In the genomic region with DNA sequence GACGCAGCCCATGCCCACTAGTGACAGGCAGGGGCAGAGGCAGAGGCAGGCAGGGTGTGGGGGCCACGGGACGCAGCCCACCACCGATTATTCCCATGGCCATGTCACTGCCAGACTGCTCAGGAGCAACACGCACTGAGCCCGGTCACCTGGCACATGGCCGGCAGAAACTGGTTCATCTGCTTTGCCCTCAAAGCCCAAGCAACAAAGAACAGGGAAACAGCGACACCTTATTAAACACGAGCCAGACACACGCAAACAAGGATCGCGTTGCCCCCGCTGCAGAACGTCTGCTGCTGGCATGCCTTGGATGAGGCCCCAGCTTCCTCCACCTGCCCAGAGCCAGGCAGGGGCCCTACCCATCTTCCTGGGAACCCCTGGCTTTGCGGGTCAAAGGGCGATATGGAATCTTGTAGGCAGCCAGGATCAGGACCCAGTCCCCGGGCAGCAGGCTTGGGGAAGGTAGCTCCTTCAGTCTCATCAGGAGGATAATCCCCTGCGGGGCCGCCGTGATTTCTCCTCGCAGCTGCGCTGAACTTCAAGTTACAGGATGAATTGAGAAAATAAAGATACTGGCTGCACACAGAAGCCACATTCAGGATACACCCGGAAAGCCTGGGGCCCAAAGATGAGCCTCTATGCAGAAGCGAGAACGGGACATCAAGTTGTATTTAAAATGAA, we compare ENCODE assay signal across 11 cellular contexts. TPM values are rescaled to one million over a fixed set of nuclear protein-coding genes. Genes with fewer than 3 reads are reported as not detected.
DNase-seq lines count a peak whose midpoint lies in the region; ATAC-seq and TF ChIP-seq lines count a peak whose summit lies in the region.
"Had no signal": no experiment of that assay in that cellular context is flagged by ENCODE, and none has a peak within 500 bp of the region (broad histone marks: within the 10 kb centered on the region; RNA-seq: fewer than 3 reads in every experiment).

No MANE protein-coding gene starts in this region.

- H3K4me3 ChIP-seq in hepatocyte (no peak overlapping the region), subcutaneous abdominal adipose tissue (ENCODE audit: low read depth in 1 of 5, low read length in 5 of 5) (no peak overlapping the region)
- H3K4me3 ChIP-seq: ovary had no signal

- H3K4me1 ChIP-seq in hepatocyte (ENCODE audit: insufficient read depth) = peaks cover 25% of the 10 kb centered on the region
- H3K4me1 ChIP-seq in subcutaneous abdominal adipose tissue (ENCODE audit: control insufficient read depth in 5 of 5, insufficient read depth in 5 of 5, low read length in 5 of 5) = peaks cover 16 to 94% (median 82%) of the 10 kb centered on the region in 5 donors
- H3K4me1 ChIP-seq: Caco-2 had no signal

- H2AFZ ChIP-seq in hepatocyte = no peak overlapping the region

- peak; percentile 87 for DNase-seq in NCI-H1092 (lab: John Stamatoyannopoulos, UW)
- DNase-seq in NCI-H774 (lab: John Stamatoyannopoulos, UW) = peak; percentile 90
- DNase-seq in hepatocyte (ENCODE audit: low spot score) = no peak
- no peak for DNase-seq in stimulated activated CD4-positive, alpha-beta T cell treated with anti-CD3 and anti-CD28 coated beads, Interleukin-12 subunit alpha, Interleukin-12 subunit beta, amount 100 ng/mL, for 4 hours
- DNase-seq in kidney glomerular epithelial cell (lab: John Stamatoyannopoulos, UW) = no peak
- no peak for DNase-seq in activated CD4-positive, alpha-beta T cell treated with anti-CD3 and anti-CD28 coated beads, Interleukin-2, amount 50 U/mL, for 48 hours
- DNase-seq in sciatic nerve (ENCODE audit: low spot score) = no peak
- DNase-seq: activated CD4-positive, alpha-beta T cell treated with anti-CD3 and anti-CD28 coated beads, Interleukin-2, amount 10 ng/mL, durations not matched to agents 7 days and 5 days; Caco-2 had no signal

- H3K9me2 ChIP-seq in hepatocyte (replicated peaks; ENCODE audit: insufficient read depth) = no peaks in the 10 kb centered on the region

- peak overlapping the region in 1 of 5 donors; percentile 26 for H3K9ac ChIP-seq in subcutaneous abdominal adipose tissue (ENCODE audit: low read length in 5 of 5)

- H3K36me3 ChIP-seq in hepatocyte (replicated peaks; ENCODE audit: insufficient read depth, low read depth) = no peaks in the 10 kb centered on the region
- no peaks in the 10 kb centered on the region for H3K36me3 ChIP-seq in subcutaneous abdominal adipose tissue (ENCODE audit: control insufficient read depth in 5 of 5, insufficient read depth in 5 of 5, low read length in 5 of 5)
- H3K36me3 ChIP-seq: ovary had no signal

- H3K4me2 ChIP-seq in hepatocyte = peak overlapping the region; percentile 27

- H3K79me2 ChIP-seq in hepatocyte = peaks cover 87% of the 10 kb centered on the region

- 84% methylated on average over 25 of the region's 25 CpGs for WGBS in hepatocyte (ENCODE audit: low lambda C conversion rate, missing lambda C conversion rate)

- H4K20me1 ChIP-seq in hepatocyte (ENCODE audit: insufficient read depth, poor library complexity, severe bottlenecking) = peaks cover 53% of the 10 kb centered on the region

- no peak for ATAC-seq in sciatic nerve

- TF ChIP-seq CTCF in hepatocyte (IDR thresholded peaks at IDR 0.05; ENCODE audit: poor library complexity) = no peak

- intact Hi-C loops in sciatic nerve (cut with DNase I) = no loop called here

- H3K27me3 ChIP-seq in hepatocyte = no peaks in the 10 kb centered on the region
- H3K27me3 ChIP-seq in subcutaneous abdominal adipose tissue (ENCODE audit: control insufficient read depth in 5 of 5, insufficient read depth in 4 of 5, low read length in 5 of 5) = no peaks in the 10 kb centered on the region
- H3K27me3 ChIP-seq: ovary had no signal

- H3K27ac ChIP-seq in hepatocyte = no peak overlapping the region
- H3K27ac ChIP-seq in subcutaneous abdominal adipose tissue (ENCODE audit: low read depth, low read length) = peak overlapping the region; percentile 94

- H3K9me3 ChIP-seq in hepatocyte (ENCODE audit: low read depth) (no peaks in the 10 kb centered on the region), subcutaneous abdominal adipose tissue (ENCODE audit: control insufficient read depth in 5 of 5, low read length in 5 of 5) (no peaks in the 10 kb centered on the region)
- H3K9me3 ChIP-seq: Caco-2, ovary had no signal

RNA-seq across cellular contexts. Expression of a gene that starts 4.8 kb away (rescaled TPM):
- 28.8 and 38.1 TPM in 2 replicates for total RNA-seq in hepatocyte
- polyA plus RNA-seq in hepatocyte = 19.5 and 24.5 TPM in 2 replicates
- 46.9 TPM for total RNA-seq in sciatic nerve

RNA-seq across cellular contexts. Expression of a gene that starts 5.6 kb away (rescaled TPM):
- 2.2 and 3.0 TPM in 2 replicates for total RNA-seq in hepatocyte
- 4.7 and 7.6 TPM in 2 replicates for polyA plus RNA-seq in hepatocyte
- 12.6 TPM for total RNA-seq in sciatic nerve
- total RNA-seq: activated CD4-positive, alpha-beta T cell treated with anti-CD3 and anti-CD28 coated beads, Interleukin-2, amount 10 ng/mL, durations not matched to agents 7 days and 5 days had no signal

Comparison
In these comparisons a context has a peak if more than half of its experiments do, and no peak if none do; other contexts are left out.
1. DNase-seq: peak in NCI-H1092 (single experiment) and NCI-H774 (single experiment); none in hepatocyte (single experiment), stimulated activated CD4-positive, alpha-beta T cell treated with anti-CD3 and anti-CD28 coated beads, Interleukin-12 subunit alpha, Interleukin-12 subunit beta, amount 100 ng/mL, for 4 hours (single experiment), kidney glomerular epithelial cell (single experiment), activated CD4-positive, alpha-beta T cell treated with anti-CD3 and anti-CD28 coated beads, Interleukin-2, amount 50 U/mL, for 48 hours (0 of 2) and sciatic nerve (single experiment).